ENCODE assay signal across 14 cellular contexts in genomic region chr16:47463771-47464624, GRCh38. TPM values are rescaled to one million over a fixed set of nuclear protein-coding genes. Genes with fewer than 3 reads are reported as not detected.
A peak's percentile ranks its signal among the peaks of the same experiment; 100 is the strongest.
DNase-seq lines count a peak whose midpoint lies in the region; ATAC-seq, FAIRE-seq and TF ChIP-seq lines count a peak whose summit lies in the region.
"Had no signal": no experiment of that assay in that cellular context is flagged by ENCODE, and none has a peak within 500 bp of the region (broad histone marks: within the 10 kb centered on the region; RNA-seq: fewer than 3 reads in every experiment).

No MANE protein-coding gene starts in this region.

- H3K79me2 ChIP-seq in K562 (ENCODE audit: control insufficient read depth, insufficient read depth, low read length): peaks cover 93% of the 10 kb centered on the region

- no peaks in the 10 kb centered on the region for H3K9me3 ChIP-seq in BLaER1 treated with 17β-estradiol and CSF1 and Interleukin-3, amounts not matched to agents 10 nM and 100 nM (replicated peaks in 1 of 11)
- H3K9me3 ChIP-seq in HAP-1: no peaks in the 10 kb centered on the region
- no peaks in the 10 kb centered on the region for H3K9me3 ChIP-seq in K562 (replicated peaks; ENCODE audit: control insufficient read depth, insufficient read depth, low read depth, low read length)
- no peaks in the 10 kb centered on the region for H3K9me3 ChIP-seq in spleen
- no peaks in the 10 kb centered on the region for H3K9me3 ChIP-seq in prostate gland
- H3K9me3 ChIP-seq: mucosa of descending colon, vagina had no signal

- in situ Hi-C loops in HAP-1 (cut with MboI; ENCODE audit: low sequenced_read_pairs) (no loop called here), K562 (cut with MboI) (no loop called here)

- no peak for TF ChIP-seq EP300 in K562 (IDR thresholded peaks at IDR 0.05; ENCODE audit: low read length)

- intact Hi-C loops in K562 (cut with micrococcal nuclease) (loop anchor here (2.0 to 10.0 kb wide), 5 partner anchors 29 to 322 kb away; partner anchors contain the start of gene NETO2), natural killer cell (cut with micrococcal nuclease) (no loop called here), spleen (cut with DNase I; ENCODE audit: low total_unique reads) (loop anchor here (10.0 kb wide), 1 partner anchor 489 kb away; the partner anchor contains the start of gene DNAJA2), prostate gland (cut with DNase I) (loop anchor here (10.0 kb wide), 1 partner anchor 319 kb away; the partner anchor contains the start of gene NETO2)

- peak overlapping the region in 1 of 2 donors; percentile 27 for H3K27ac Mint-ChIP-seq in natural killer cell

- H3K4me1 Mint-ChIP-seq in natural killer cell: peaks cover 53 to 58% of the 10 kb centered on the region in 2 donors

- peak; percentile 9 for ATAC-seq in K562
- no peak for ATAC-seq in natural killer cell
- no peak for ATAC-seq in GM21423 (IDR thresholded peaks at IDR 0.05; ENCODE audit: unreplicated experiment)
- ATAC-seq: mucosa of descending colon had no signal

- H3K27me3 ChIP-seq in BLaER1 treated with 17β-estradiol and CSF1 and Interleukin-3, amounts not matched to agents 10 nM and 100 nM: no peaks in the 10 kb centered on the region
- H3K27me3 ChIP-seq in HAP-1 (ENCODE audit: low read depth) (no peaks in the 10 kb centered on the region), K562 (ENCODE audit: control insufficient read depth in 2 of 2, insufficient read depth in 2 of 2, low read length in 2 of 2) (no peaks in the 10 kb centered on the region), spleen (replicated peaks in 1 of 7) (no peaks in the 10 kb centered on the region), prostate gland (replicated peaks; ENCODE audit: insufficient read depth) (no peaks in the 10 kb centered on the region)
- H3K27me3 ChIP-seq: vagina had no signal

- peak overlapping the region in 8 of 10 experiments; percentile 13 to 98 (median 31); a peak in 11 of 20 replicates for H3K4me3 ChIP-seq in BLaER1 treated with 17β-estradiol and CSF1 and Interleukin-3, amounts not matched to agents 10 nM and 100 nM
- H3K4me3 ChIP-seq in HAP-1: peak overlapping the region; percentile 0; the same call in 1 of the 2 replicates
- peak overlapping the region; percentile 56 for H3K4me3 ChIP-seq in K562
- H3K4me3 ChIP-seq in spleen: peak overlapping the region in 1 of 8 donors; percentile 19
- no peak overlapping the region for H3K4me3 ChIP-seq in prostate gland
- H3K4me3 ChIP-seq: mucosa of descending colon, vagina had no signal

- TF ChIP-seq CTCF in K562 (IDR thresholded peaks at IDR 0.05 in 2 of 3, conservative IDR thresholded peaks at IDR 0.05 in 1 of 3; ENCODE audit: insufficient read depth in 2 of 3, low read depth in 1 of 3, low read length in 3 of 3): no peak
- no peak for TF ChIP-seq CTCF in natural killer cell (IDR thresholded peaks at IDR 0.05)
- TF ChIP-seq CTCF in spleen (IDR thresholded peaks at IDR 0.05 in 8 of 11, conservative IDR thresholded peaks at IDR 0.05 in 3 of 11): no peak
- TF ChIP-seq CTCF in prostate gland (IDR thresholded peaks at IDR 0.05): no peak

- H4K20me1 ChIP-seq in BLaER1 treated with 17β-estradiol and CSF1 and Interleukin-3, amounts not matched to agents 10 nM and 100 nM: peaks cover 0 to 34% (median 0%) of the 10 kb centered on the region in 11 experiments; a peak in 3 of 22 replicates
- no peaks in the 10 kb centered on the region for H4K20me1 ChIP-seq in K562 (replicated peaks; ENCODE audit: control insufficient read depth, insufficient read depth, low read length)

- H3K36me3 Mint-ChIP-seq in natural killer cell: no peaks in the 10 kb centered on the region

- peak overlapping the region in 10 of 11 experiments; percentile 44 to 98 (median 70); a peak in 18 of 22 replicates for H3K9ac ChIP-seq in BLaER1 treated with 17β-estradiol and CSF1 and Interleukin-3, amounts not matched to agents 10 nM and 100 nM
- H3K9ac ChIP-seq in K562 (ENCODE audit: insufficient read depth in 1 of 2, low read depth in 2 of 2, low read length in 2 of 2): peak overlapping the region; percentile 77 to 98; a peak in 3 of 4 replicates

- DNase-seq in HAP-1 (ENCODE audit: low spot score in 2 of 2) (peak; percentile 63 to 76), K562 (ENCODE audit: extremely low read depth in 1 of 4, low spot score in 3 of 4) (peak in 1 of 4 experiments; percentile 54), natural killer cell (no peak), spleen (no peak), prostate gland (ENCODE audit: low spot score) (no peak), CD1c-positive myeloid dendritic cell (ENCODE audit: extremely low spot score) (no peak)
- DNase-seq: Calu3; effector CD4-positive, alpha-beta T cell; mucosa of descending colon; NCI-H1105 treated with DMSO at 0.1 percent for 48 hours; NCI-H774 had no signal

- H3K9me3 Mint-ChIP-seq in natural killer cell: no peaks in the 10 kb centered on the region

- peak overlapping the region in 10 of 11 experiments; percentile 54 to 96 (median 94); a peak in 20 of 22 replicates for H3K27ac ChIP-seq in BLaER1 treated with 17β-estradiol and CSF1 and Interleukin-3, amounts not matched to agents 10 nM and 100 nM
- H3K27ac ChIP-seq in K562 (ENCODE audit: extremely low read depth, low read depth, low read length): peak overlapping the region; percentile 99
- H3K27ac ChIP-seq in spleen: peak overlapping the region in 3 of 8 donors; percentile 22 to 96 (median 31)
- H3K27ac ChIP-seq in prostate gland: no peak overlapping the region
- H3K27ac ChIP-seq: vagina had no signal

- no peaks in the 10 kb centered on the region for H3K9me1 ChIP-seq in K562 (ENCODE audit: control insufficient read depth, insufficient read depth, low read length)

- peaks cover 49 to 73% (median 64%) of the 10 kb centered on the region in 10 experiments for H3K4me1 ChIP-seq in BLaER1 treated with 17β-estradiol and CSF1 and Interleukin-3, amounts not matched to agents 10 nM and 100 nM
- H3K4me1 ChIP-seq in HAP-1: peaks cover 33% of the 10 kb centered on the region
- H3K4me1 ChIP-seq in K562 (replicated peaks in 1 of 2; ENCODE audit: control insufficient read depth in 2 of 2, insufficient read depth in 2 of 2, low read length in 2 of 2): peaks cover 0 to 34% of the 10 kb centered on the region in 2 experiments; a peak in 4 of 5 replicates
- peaks cover 28 to 89% (median 67%) of the 10 kb centered on the region in 6 donors for H3K4me1 ChIP-seq in spleen
- H3K4me1 ChIP-seq in prostate gland (replicated peaks): no peaks in the 10 kb centered on the region

- peak overlapping the region; percentile 82 to 95 (median 86) for H3K4me2 ChIP-seq in BLaER1 treated with 17β-estradiol and CSF1 and Interleukin-3, amounts not matched to agents 10 nM and 100 nM
- peak overlapping the region; percentile 87 for H3K4me2 ChIP-seq in K562 (ENCODE audit: insufficient read depth, low read length)

- peaks cover 0 to 23% (median 4%) of the 10 kb centered on the region in 11 experiments; a peak in 7 of 22 replicates for H3K36me3 ChIP-seq in BLaER1 treated with 17β-estradiol and CSF1 and Interleukin-3, amounts not matched to agents 10 nM and 100 nM
- H3K36me3 ChIP-seq in HAP-1 (replicated peaks) (0 out of 2 replicates have a peak, but pooled peaks cover 2% of the 10 kb centered on the region), K562 (ENCODE audit: control insufficient read depth, insufficient read depth, low read length) (peaks cover 26% of the 10 kb centered on the region; the same call in 2 of the 3 replicates), spleen (peaks cover 0 to 21% (median 0%) of the 10 kb centered on the region in 6 donors), prostate gland (no peaks in the 10 kb centered on the region)

- no peaks in the 10 kb centered on the region for H3K27me3 Mint-ChIP-seq in natural killer cell (ENCODE audit: low read depth in 2 of 2)

- no peak for TF ChIP-seq RAD21 in K562 (CRISPR knock-in tag; conservative IDR thresholded peaks at IDR 0.05 in 1 of 2, IDR thresholded peaks at IDR 0.05 in 1 of 2)

- CTCF ChIA-PET in K562 (lab: Yijun Ruan, JAX; ENCODE audit: low intra/inter-chr PET ratio): no interaction called here

- peak overlapping the region; percentile 51 for H2AFZ ChIP-seq in K562 (ENCODE audit: low read depth, low read length)

- POLR2A ChIA-PET in K562 (lab: Yijun Ruan, JAX): interaction anchor here (0.7 kb wide), 2 partner anchors 201 to 459 kb away, joined by 3 read pairs; no protein-coding TSS in a partner anchor

- WGBS in K562 (ENCODE audit: insufficient coverage, low coverage, missing lambda C conversion rate): 3% methylated on average over 11 of the region's 11 CpGs
- WGBS in spleen, 5 donors: 73 to 78% (median 76%) methylated on average over 11 of the region's 11 CpGs
- 60% methylated on average over 11 of the region's 11 CpGs for WGBS in prostate gland

- FAIRE-seq in K562 (lab: Jason Lieb, UNC): no peak

- H3K4me3 Mint-ChIP-seq in natural killer cell: peak overlapping the region; percentile 7

- BruUV-seq in K562 (replicated peaks; lab: Mats Ljungman, UMichigan): no TSS peak

- TF ChIP-seq POLR2A in K562 (conservative IDR thresholded peaks at IDR 0.05): peak; percentile 12; the same call in 1 of the 2 replicates
- no peak for TF ChIP-seq POLR2A in spleen (IDR thresholded peaks at IDR 0.05)
- TF ChIP-seq POLR2A in prostate gland (IDR thresholded peaks at IDR 0.05): no peak

RNA-seq across cellular contexts. Expression of gene PHKB, which starts 2.9 kb away (rescaled TPM):
- 210 and 638 TPM in 2 replicates for total RNA-seq in K562 (2011; cell fraction: chromatin; rRNA removed; ENCODE audit: low replicate concordance)
- 112 and 129 TPM in 2 replicates for total RNA-seq in K562 (2011; cell fraction: nucleolus; rRNA removed)
- 274 and 479 TPM in 2 replicates for total RNA-seq in K562 (2011; cell fraction: nucleoplasm; rRNA removed)
- total RNA-seq in K562 (2014; rRNA removed): 59.7 and 63.3 TPM in 2 replicates
- 89.3 and 95.8 TPM in 2 replicates for total RNA-seq in K562 (2014; rRNA removed; fragmentation: Illumina TruSeq; extraction: Trizol)
- 78.1 and 83.2 TPM in 2 replicates for total RNA-seq in K562 (2015; rRNA removed; fragmentation: Illumina TruSeq; extraction: Trizol)
- 68.2 and 69.1 TPM in 2 replicates for total RNA-seq in K562 (2021)
- polyA plus RNA-seq in K562 (2011; rRNA removed): 82.3 and 92.3 TPM in 2 replicates
- 23.0 and 44.2 TPM in 2 replicates for polyA plus RNA-seq in K562 (2011; cell fraction: cytosol; rRNA removed)
- 88.0 and 98.1 TPM in 2 replicates for polyA plus RNA-seq in K562 (2011; cell fraction: nucleus; rRNA removed)
- 57.7 and 59.2 TPM in 2 replicates for polyA plus RNA-seq in K562 (2012)
- 53.9 and 59.9 TPM in 2 replicates for polyA plus RNA-seq in K562 (2014; fragmentation: Illumina TruSeq; extraction: Trizol)
- 10 to 100 TPM; 24.7 to 44.3 TPM for polyA plus RNA-seq in K562 (2014; fragmentation: Nextera tagmentation; extraction: Ambion mirVana)
- 66.0 and 67.0 TPM in 2 replicates for polyA plus RNA-seq in K562 (2014; rRNA removed)
- 299 and 332 TPM in 2 replicates for polyA minus RNA-seq in K562 (2011; rRNA and poly(A)+ RNA removed)
- 58.5 and 67.1 TPM in 2 replicates for polyA minus RNA-seq in K562 (2011; cell fraction: cytosol; rRNA and poly(A)+ RNA removed)
- polyA minus RNA-seq in K562 (2011; cell fraction: nucleus; rRNA and poly(A)+ RNA removed): 158 and 236 TPM in 2 replicates
- 10 to 100 TPM; 54.4 to 64.0 (median 58.5) TPM for total RNA-seq in natural killer cell
- 100 to 1,000 TPM in 5 of 7 donors, 10 to 100 TPM in 2; 70.0 to 168 (median 115) TPM for total RNA-seq in spleen
- polyA plus RNA-seq in spleen: 10 to 100 TPM; 19.7 to 30.3 (median 25.8) TPM
- total RNA-seq in prostate gland: 10 to 100 TPM; 70.1 to 93.7 TPM

RNA-seq across cellular contexts. Expression of gene ITFG1, which starts 3.1 kb away (rescaled TPM):
- total RNA-seq in K562 (2011; cell fraction: chromatin; rRNA removed; ENCODE audit: low replicate concordance): 81.3 and 185 TPM in 2 replicates
- 70.9 and 95.7 TPM in 2 replicates for total RNA-seq in K562 (2011; cell fraction: nucleolus; rRNA removed)
- total RNA-seq in K562 (2011; cell fraction: nucleoplasm; rRNA removed): 123 and 138 TPM in 2 replicates
- total RNA-seq in K562 (2014; rRNA removed): 24.3 and 27.1 TPM in 2 replicates
- 60.7 and 66.9 TPM in 2 replicates for total RNA-seq in K562 (2014; rRNA removed; fragmentation: Illumina TruSeq; extraction: Trizol)
- total RNA-seq in K562 (2015; rRNA removed; fragmentation: Illumina TruSeq; extraction: Trizol): 53.2 and 55.4 TPM in 2 replicates
- 35.8 and 37.1 TPM in 2 replicates for total RNA-seq in K562 (2021)
- 66.1 and 83.5 TPM in 2 replicates for polyA plus RNA-seq in K562 (2011; rRNA removed)
- 20.0 and 37.0 TPM in 2 replicates for polyA plus RNA-seq in K562 (2011; cell fraction: cytosol; rRNA removed)
- 18.4 and 29.4 TPM in 2 replicates for polyA plus RNA-seq in K562 (2011; cell fraction: nucleus; rRNA removed)
- polyA plus RNA-seq in K562 (2012): 35.0 and 36.9 TPM in 2 replicates
- polyA plus RNA-seq in K562 (2014; fragmentation: Illumina TruSeq; extraction: Trizol): 50.8 and 61.1 TPM in 2 replicates
- polyA plus RNA-seq in K562 (2014; fragmentation: Nextera tagmentation; extraction: Ambion mirVana): 10 to 100 TPM; 17.1 to 21.9 TPM
- 24.5 and 24.7 TPM in 2 replicates for polyA plus RNA-seq in K562 (2014; rRNA removed)
- 73.3 and 75.5 TPM in 2 replicates for polyA minus RNA-seq in K562 (2011; rRNA and poly(A)+ RNA removed)
- polyA minus RNA-seq in K562 (2011; cell fraction: cytosol; rRNA and poly(A)+ RNA removed): 13.7 and 22.6 TPM in 2 replicates
- polyA minus RNA-seq in K562 (2011; cell fraction: nucleus; rRNA and poly(A)+ RNA removed): 51.2 and 69.6 TPM in 2 replicates
- total RNA-seq in natural killer cell: 10 to 100 TPM; 30.4 to 44.1 (median 38.2) TPM
- total RNA-seq in spleen: 10 to 100 TPM; 33.0 to 62.3 (median 56.3) TPM
- 10 to 100 TPM in 2 of 3 donors, 1 to 10 TPM in 1; 9.0 to 12.4 (median 11.0) TPM for polyA plus RNA-seq in spleen
- total RNA-seq in prostate gland: 100 to 1,000 TPM in 1 of 2 donors, 10 to 100 TPM in 1; 49.1 to 104 TPM

Comparison
In these comparisons a context has a peak if more than half of its experiments do, and no peak if none do; other contexts are left out.
1. H3K27ac ChIP-seq: peak in BLaER1 treated with 17β-estradiol and CSF1 and Interleukin-3, amounts not matched to agents 10 nM and 100 nM (10 of 11) and K562 (single experiment); none in prostate gland (0 of 2).
2. H3K4me3 ChIP-seq: peak in BLaER1 treated with 17β-estradiol and CSF1 and Interleukin-3, amounts not matched to agents 10 nM and 100 nM (8 of 10), HAP-1 (single experiment) and K562 (single experiment); none in prostate gland (0 of 2).
3. DNase-seq: peak in HAP-1 (2 of 2); none in natural killer cell (single experiment), spleen (single experiment), prostate gland (single experiment) and CD1c-positive myeloid dendritic cell (single experiment).